Comparison of ENCODE assay signal across 1 cellular context in genomic region chr12:49939707-49940106, GRCh38.
TF ChIP-seq lines count a peak whose summit lies in the region.

No MANE protein-coding gene starts in this region.

TF ChIP-seq in HepG2, 621 proteins besides CTCF, POLR2A, EP300 and RAD21:
- no peak for TF ChIP-seq MTF2 (CRISPR knock-in tag; IDR thresholded peaks at IDR 0.05; ENCODE audit: borderline replicate concordance)
- TF ChIP-seq ZSCAN25 (CRISPR knock-in tag; IDR thresholded peaks at IDR 0.05): no peak
- TF ChIP-seq PHF21A (CRISPR knock-in tag; IDR thresholded peaks at IDR 0.05): no peak
- no peak for TF ChIP-seq ZSCAN22 (CRISPR knock-in tag; IDR thresholded peaks at IDR 0.05)
- TF ChIP-seq TRAFD1 (CRISPR knock-in tag; IDR thresholded peaks at IDR 0.05; ENCODE audit: borderline replicate concordance): no peak
- no peak for TF ChIP-seq ELK4 (CRISPR knock-in tag; IDR thresholded peaks at IDR 0.05; ENCODE audit: borderline replicate concordance)
- TF ChIP-seq NR1H2 (CRISPR knock-in tag; IDR thresholded peaks at IDR 0.05; ENCODE audit: borderline replicate concordance, low read depth): no peak
- no peak for TF ChIP-seq EZH2 (conservative IDR thresholded peaks at IDR 0.05; ENCODE audit: low read depth, low read length)
- TF ChIP-seq ZNF251 (CRISPR knock-in tag; IDR thresholded peaks at IDR 0.05): no peak
- TF ChIP-seq, protein P1, sequence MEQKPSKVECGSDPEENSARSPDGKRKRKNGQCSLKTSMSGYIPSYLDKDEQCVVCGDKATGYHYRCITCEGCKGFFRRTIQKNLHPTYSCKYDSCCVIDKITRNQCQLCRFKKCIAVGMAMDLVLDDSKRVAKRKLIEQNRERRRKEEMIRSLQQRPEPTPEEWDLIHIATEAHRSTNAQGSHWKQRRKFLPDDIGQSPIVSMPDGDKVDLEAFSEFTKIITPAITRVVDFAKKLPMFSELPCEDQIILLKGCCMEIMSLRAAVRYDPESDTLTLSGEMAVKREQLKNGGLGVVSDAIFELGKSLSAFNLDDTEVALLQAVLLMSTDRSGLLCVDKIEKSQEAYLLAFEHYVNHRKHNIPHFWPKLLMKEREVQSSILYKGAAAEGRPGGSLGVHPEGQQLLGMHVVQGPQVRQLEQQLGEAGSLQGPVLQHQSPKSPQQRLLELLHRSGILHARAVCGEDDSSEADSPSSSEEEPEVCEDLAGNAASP (CRISPR knock-in tag; IDR thresholded peaks at IDR 0.05; ENCODE audit: borderline replicate concordance): no peak
- no peak for TF ChIP-seq ZNF670 (CRISPR knock-in tag; IDR thresholded peaks at IDR 0.05; ENCODE audit: borderline replicate concordance)
- TF ChIP-seq NBN (conservative IDR thresholded peaks at IDR 0.05): no peak
- no peak for TF ChIP-seq TEF (CRISPR knock-in tag; IDR thresholded peaks at IDR 0.05)
